8 cellular contexts compared by ENCODE assay signal in the genomic region with DNA sequence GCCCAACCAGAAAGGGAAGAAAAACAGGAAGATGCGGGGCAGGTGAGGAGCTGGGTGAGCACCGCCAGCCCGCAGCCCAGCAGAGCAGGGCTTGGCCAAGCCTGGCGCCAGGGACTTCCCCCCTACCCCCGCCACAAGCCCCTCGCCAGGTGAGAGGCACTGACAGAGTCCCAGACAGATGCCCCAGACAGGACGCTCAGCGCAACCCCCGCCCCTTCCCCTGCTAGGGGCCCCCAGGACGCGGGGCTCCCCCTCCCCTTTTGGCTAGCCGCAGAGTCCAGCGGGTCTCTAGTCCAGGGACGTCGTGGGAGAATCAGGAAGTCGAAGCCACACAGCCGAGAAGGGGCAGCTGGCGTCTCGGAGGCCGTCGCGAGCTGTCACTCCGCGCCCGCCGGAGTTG. TPM values are rescaled to one million over a fixed set of nuclear protein-coding genes. Genes with fewer than 3 reads are reported as not detected.
DNase-seq lines count a peak whose midpoint lies in the region; ATAC-seq, FAIRE-seq and TF ChIP-seq lines count a peak whose summit lies in the region.
"Not testable (repeated sequence)": the region's sequence is repeated elsewhere in the genome, so short reads cannot be mapped to it uniquely, and the experiment has no call there.

No MANE protein-coding gene starts in this region.

- H3K36me3 Mint-ChIP-seq in T-helper 2 cell treated with Interferon-gamma antibody and Interleukin-4, amounts not matched to agents 5 μg/mL and 100 μg/mL, for 36 hours (ENCODE audit: low read depth); activated naive CD4-positive, alpha-beta T cell treated with anti-CD3 and anti-CD28 coated beads for 36 hours (ENCODE audit: low read depth); immature natural killer cell; stimulated activated memory B cell treated with anti-CD40 and anti-IgM and Interleukin-4, amounts not matched to agents 10 μg/mL and 1 μg/mL and 100 μg/mL, for 72 hours: not testable (repeated sequence)

- H3K79me2 ChIP-seq in ACC112 (ENCODE audit: control insufficient read depth, insufficient read depth, low read length, unreplicated experiment); H1 (ENCODE audit: control insufficient read depth in 1 of 2, insufficient read depth in 2 of 2, low read length in 2 of 2); neural cell (replicated peaks; ENCODE audit: insufficient read depth, low read length): not testable (repeated sequence)

- not testable (repeated sequence) for H3K9me3 ChIP-seq in H1 (ENCODE audit: insufficient read depth in 2 of 2, low read depth in 1 of 2, low read length in 1 of 2); neural cell (ENCODE audit: low read length)

- H4K5ac ChIP-seq in H1 (ENCODE audit: insufficient read length, low read depth, low read length), result not testable (repeated sequence)

- H2BK5ac ChIP-seq in H1 (ENCODE audit: low read depth, low read length), result not testable (repeated sequence)

- H3K9ac ChIP-seq in H1 (replicated peaks in 1 of 4; ENCODE audit: extremely low read depth in 1 of 4, low read depth in 3 of 4, low read length in 3 of 4); neural cell (ENCODE audit: low read length): not testable (repeated sequence)

- not testable (repeated sequence) for H2AFZ ChIP-seq in ACC112 (ENCODE audit: low read length, unreplicated experiment); H1 (ENCODE audit: low read length); neural cell (ENCODE audit: low read depth, low read length)

- not testable (repeated sequence) for H3K79me1 ChIP-seq in H1 (ENCODE audit: low read depth, low read length)

- H4K8ac ChIP-seq in H1 (ENCODE audit: extremely low read depth, insufficient read depth, low read length), result not testable (repeated sequence)

- not testable (repeated sequence) for H3K9me2 ChIP-seq in neural cell (ENCODE audit: insufficient read depth, low read length)

- not testable (repeated sequence) for H3K4me1 ChIP-seq in ACC112 (ENCODE audit: control insufficient read depth, insufficient read depth, low read length, unreplicated experiment); H1 (replicated peaks in 1 of 4; ENCODE audit: control insufficient read depth in 3 of 4, insufficient read depth in 4 of 4, low read length in 3 of 4)

- peak overlapping the region; percentile 4 to 67; a peak in 3 of 4 replicates for H3K4me2 ChIP-seq in H1 (ENCODE audit: insufficient read depth in 1 of 2, low read depth in 2 of 2, low read length in 2 of 2)
- not testable (repeated sequence) for H3K4me2 ChIP-seq in neural cell (ENCODE audit: low read length)

- H3K4me1 Mint-ChIP-seq in T-helper 2 cell treated with Interferon-gamma antibody and Interleukin-4, amounts not matched to agents 5 μg/mL and 100 μg/mL, for 36 hours (ENCODE audit: low read depth); activated naive CD4-positive, alpha-beta T cell treated with anti-CD3 and anti-CD28 coated beads for 36 hours (ENCODE audit: low read depth): not testable (repeated sequence)
- H3K4me1 Mint-ChIP-seq in immature natural killer cell, result peaks cover 0 to 10% of the 10 kb centered on the region in 2 donors
- peaks cover 23% of the 10 kb centered on the region for H3K4me1 Mint-ChIP-seq in stimulated activated memory B cell treated with anti-CD40 and anti-IgM and Interleukin-4, amounts not matched to agents 10 μg/mL and 1 μg/mL and 100 μg/mL, for 72 hours

- DNase-seq in HL-60 (ENCODE audit: low read depth in 1 of 2, low spot score in 1 of 2); T-helper 2 cell treated with Interferon-gamma antibody and Interleukin-4, amounts not matched to agents 5 μg/mL and 100 μg/mL, for 36 hours (ENCODE audit: low spot score); activated naive CD4-positive, alpha-beta T cell treated with anti-CD3 and anti-CD28 coated beads for 36 hours: not testable (repeated sequence)
- DNase-seq in H1 (ENCODE audit: low read depth in 1 of 2, low spot score in 2 of 2), result peak in 1 of 2 experiments; percentile 69
- DNase-seq in immature natural killer cell, result peak in 1 of 3 donors; percentile 22

- H3K4me3 ChIP-seq in ACC112 (ENCODE audit: low read depth, low read length), result peak overlapping the region; percentile 75; the same call in 1 of the 2 replicates
- H3K4me3 ChIP-seq in HL-60 (replicated peaks; ENCODE audit: insufficient read depth, low read length), result peak overlapping the region; percentile 32; the same call in 1 of the 2 replicates
- H3K4me3 ChIP-seq in H1 (ENCODE audit: extremely low read depth in 1 of 4, insufficient read depth in 2 of 4, low read depth in 3 of 4, low read length in 4 of 4), result peak overlapping the region; percentile 17 to 69 (median 22); a peak in 6 of 8 replicates
- peak overlapping the region; percentile 64 for H3K4me3 ChIP-seq in neural cell (ENCODE audit: low read length)

- not testable (repeated sequence) for H4K91ac ChIP-seq in H1 (replicated peaks; ENCODE audit: insufficient read length, low read length)

- 6% methylated on average over 12 of the region's 26 CpGs; no CpG with 5 or more reads in 1 of the 2 experiments for WGBS in H1 (ENCODE audit: extremely low coverage in 1 of 2, insufficient coverage in 1 of 2, insufficient read length in 1 of 2, insufficient replicate concordance in 2 of 2, low coverage in 1 of 2, low lambda C conversion rate in 2 of 2, missing lambda C conversion rate in 1 of 2), 2 experiments

- not testable (repeated sequence) for H3K36me3 ChIP-seq in ACC112 (ENCODE audit: insufficient read depth, low read length); H1 (ENCODE audit: control insufficient read depth in 2 of 4, insufficient read depth in 4 of 4, low read length in 3 of 4); neural cell (ENCODE audit: insufficient read depth, low read length)

- H3K23me2 ChIP-seq in H1 (ENCODE audit: low read depth, low read length), result not testable (repeated sequence)

- POLR2A ChIA-PET in H1 (lab: Charles Lee; ENCODE audit: partially characterized antibody), result not testable (repeated sequence)

- ATAC-seq in stimulated activated memory B cell treated with anti-CD40 and anti-IgM and Interleukin-4, amounts not matched to agents 10 μg/mL and 1 μg/mL and 100 μg/mL, for 72 hours, result not testable (repeated sequence)

- H3K56ac ChIP-seq in H1 (replicated peaks; ENCODE audit: insufficient read length, low read depth, low read length), result not testable (repeated sequence)

- not testable (repeated sequence) for H3K4ac ChIP-seq in H1 (replicated peaks; ENCODE audit: insufficient read length, low read depth, low read length)

- H4K20me1 ChIP-seq in H1 (replicated peaks in 1 of 2; ENCODE audit: control insufficient read depth in 1 of 2, insufficient read depth in 2 of 2, low read length in 2 of 2); neural cell (ENCODE audit: insufficient read depth): not testable (repeated sequence)

- TF ChIP-seq EP300 in H1 (IDR thresholded peaks at IDR 0.05; ENCODE audit: borderline replicate concordance in 1 of 2, low read depth in 2 of 2, low read length in 2 of 2); neural cell (conservative IDR thresholded peaks at IDR 0.05; ENCODE audit: poor library complexity, severe bottlenecking): not testable (repeated sequence)

- not testable (repeated sequence) for H2AK5ac ChIP-seq in H1 (ENCODE audit: low read depth, low read length)

- H3K23ac ChIP-seq in H1 (ENCODE audit: insufficient read length), result not testable (repeated sequence)

- H3K27me3 Mint-ChIP-seq in T-helper 2 cell treated with Interferon-gamma antibody and Interleukin-4, amounts not matched to agents 5 μg/mL and 100 μg/mL, for 36 hours (ENCODE audit: low read depth), result peaks cover 49% of the 10 kb centered on the region
- H3K27me3 Mint-ChIP-seq in activated naive CD4-positive, alpha-beta T cell treated with anti-CD3 and anti-CD28 coated beads for 36 hours (ENCODE audit: low read depth), result peaks cover 20% of the 10 kb centered on the region
- H3K27me3 Mint-ChIP-seq in immature natural killer cell (ENCODE audit: low read depth in 3 of 3), result peaks cover 6 to 11% (median 10%) of the 10 kb centered on the region in 3 donors
- H3K27me3 Mint-ChIP-seq in stimulated activated memory B cell treated with anti-CD40 and anti-IgM and Interleukin-4, amounts not matched to agents 10 μg/mL and 1 μg/mL and 100 μg/mL, for 72 hours, result peaks cover 81% of the 10 kb centered on the region

- H2BK120ac ChIP-seq in H1 (replicated peaks; ENCODE audit: low read depth, low read length), result not testable (repeated sequence)

- intact Hi-C loops in activated naive CD4-positive, alpha-beta T cell treated with anti-CD3 and anti-CD28 coated beads for 36 hours (cut with micrococcal nuclease), result loop anchor here (5.0 kb wide), 1 partner anchor 108 kb away; no protein-coding TSS in a partner anchor

- not testable (repeated sequence) for TF ChIP-seq CTCF in HL-60 (IDR thresholded peaks at IDR 0.05; ENCODE audit: insufficient read depth, low read length); H1 (IDR thresholded peaks at IDR 0.05; ENCODE audit: control extremely low read depth in 1 of 3, insufficient read depth in 1 of 3, low read depth in 1 of 3, low read length in 3 of 3); neural cell (IDR thresholded peaks at IDR 0.05; ENCODE audit: poor library complexity, severe bottlenecking)

- H3K27ac ChIP-seq in ACC112 (ENCODE audit: low read depth, low read length); HL-60 (replicated peaks); H1 (ENCODE audit: low read depth, low read length); neural cell (ENCODE audit: low read length): not testable (repeated sequence)

- H3K18ac ChIP-seq in H1 (ENCODE audit: extremely low read depth, low read length), result not testable (repeated sequence)

- TF ChIP-seq POLR2A in H1 (IDR thresholded peaks at IDR 0.05; ENCODE audit: control extremely low read depth in 1 of 2, low read depth in 2 of 2, low read length in 2 of 2), result not testable (repeated sequence)

- TF ChIP-seq RAD21 in H1 (IDR thresholded peaks at IDR 0.05 in 1 of 2, conservative IDR thresholded peaks at IDR 0.05 in 1 of 2; ENCODE audit: low read depth in 2 of 2, low read length in 2 of 2); neural cell (conservative IDR thresholded peaks at IDR 0.05): not testable (repeated sequence)

- H3K4me3 Mint-ChIP-seq in T-helper 2 cell treated with Interferon-gamma antibody and Interleukin-4, amounts not matched to agents 5 μg/mL and 100 μg/mL, for 36 hours, result peak overlapping the region; percentile 52
- H3K4me3 Mint-ChIP-seq in activated naive CD4-positive, alpha-beta T cell treated with anti-CD3 and anti-CD28 coated beads for 36 hours, result peak overlapping the region; percentile 83
- H3K4me3 Mint-ChIP-seq in immature natural killer cell, result peak overlapping the region; percentile 71 to 87 (median 77)
- H3K4me3 Mint-ChIP-seq in stimulated activated memory B cell treated with anti-CD40 and anti-IgM and Interleukin-4, amounts not matched to agents 10 μg/mL and 1 μg/mL and 100 μg/mL, for 72 hours, result peak overlapping the region; percentile 70

- not testable (repeated sequence) for H2BK15ac ChIP-seq in H1 (ENCODE audit: low read length)

- CTCF ChIA-PET in activated naive CD4-positive, alpha-beta T cell treated with anti-CD3 and anti-CD28 coated beads for 36 hours (lab: Charles Lee), result interaction anchor here (0.6 to 2.4 kb wide), 8 partner anchors 12 to 208 kb away, joined by 3 to 8 read pairs (median 4); no protein-coding TSS in a partner anchor
- CTCF ChIA-PET in H1 (lab: Charles Lee; ENCODE audit: partially characterized antibody), result interaction anchor here (1.1 to 2.3 kb wide), 8 partner anchors 12 to 149 kb away, joined by 3 to 14 read pairs (median 6); no protein-coding TSS in a partner anchor

- H3K27ac Mint-ChIP-seq in T-helper 2 cell treated with Interferon-gamma antibody and Interleukin-4, amounts not matched to agents 5 μg/mL and 100 μg/mL, for 36 hours; activated naive CD4-positive, alpha-beta T cell treated with anti-CD3 and anti-CD28 coated beads for 36 hours: not testable (repeated sequence)
- H3K27ac Mint-ChIP-seq in immature natural killer cell, result peak overlapping the region in 3 of 6 donors; percentile 40 to 71 (median 53)
- H3K27ac Mint-ChIP-seq in stimulated activated memory B cell treated with anti-CD40 and anti-IgM and Interleukin-4, amounts not matched to agents 10 μg/mL and 1 μg/mL and 100 μg/mL, for 72 hours, result peak overlapping the region; percentile 64

- not testable (repeated sequence) for H2BK20ac ChIP-seq in H1 (ENCODE audit: low read length)

- H2BK12ac ChIP-seq in H1 (ENCODE audit: low read depth, low read length), result not testable (repeated sequence)

- not testable (repeated sequence) for H3F3A ChIP-seq in neural cell (ENCODE audit: insufficient read depth, low read length, poor library complexity, severe bottlenecking)

- not testable (repeated sequence) for H3K27me3 ChIP-seq in ACC112 (ENCODE audit: insufficient read depth, low read length); neural cell (ENCODE audit: insufficient read depth, low read depth, low read length)
- peaks cover 16% of the 10 kb centered on the region for H3K27me3 ChIP-seq in HL-60 (ENCODE audit: insufficient read depth, poor library complexity, severe bottlenecking)
- peaks cover 0 to 11% (median 4%) of the 10 kb centered on the region in 4 experiments; a peak in 4 of 7 replicates for H3K27me3 ChIP-seq in H1 (replicated peaks in 1 of 4; ENCODE audit: control insufficient read depth in 3 of 4, extremely low read depth in 1 of 4, insufficient read depth in 3 of 4, low read length in 3 of 4)

- FAIRE-seq in H1 (lab: Jason Lieb, UNC), result not testable (repeated sequence)

- not testable (repeated sequence) for H3K9me3 Mint-ChIP-seq in T-helper 2 cell treated with Interferon-gamma antibody and Interleukin-4, amounts not matched to agents 5 μg/mL and 100 μg/mL, for 36 hours; activated naive CD4-positive, alpha-beta T cell treated with anti-CD3 and anti-CD28 coated beads for 36 hours; immature natural killer cell; stimulated activated memory B cell treated with anti-CD40 and anti-IgM and Interleukin-4, amounts not matched to agents 10 μg/mL and 1 μg/mL and 100 μg/mL, for 72 hours

- not testable (repeated sequence) for H3K14ac ChIP-seq in H1 (ENCODE audit: insufficient read length)

RNA-seq across cellular contexts. Expression of a gene that starts 48.9 kb away (rescaled TPM):
- total RNA-seq in activated naive CD4-positive, alpha-beta T cell treated with anti-CD3 and anti-CD28 coated beads for 36 hours, result 10 to 100 TPM; 18.4 to 19.0 TPM
- total RNA-seq in H1 (2021; fragmentation: NEBNext Ultra II Directional; extraction: Animal tissue kit (Norgen Biotek cat#: 25700)), result 18.9 and 19.2 TPM in 2 replicates
- polyA plus RNA-seq in H1 (2011; rRNA removed) (34.3 and 40.8 TPM in 2 replicates), immature natural killer cell (10 to 100 TPM; 29.7 to 42.7 (median 38.6) TPM), neural cell (0.19 and 0.30 TPM in 2 replicates)
- 24.6 TPM for polyA plus RNA-seq in H1 (2011; cell fraction: cytosol; rRNA removed)
- 53.5 TPM for polyA plus RNA-seq in H1 (2011; cell fraction: nucleus; rRNA removed)
- 8.7 to 20.4 TPM (median 17.7 TPM) in 4 replicates for polyA plus RNA-seq in H1 (2012, experiment 1 of 2)
- 16.4 TPM for polyA plus RNA-seq in H1 (2012, experiment 2 of 2)
- 22.0 TPM for polyA plus RNA-seq in H1 (2013, experiment 1 of 2)
- polyA plus RNA-seq in H1 (2013, experiment 2 of 2), result 22.4 TPM
- 20.6 and 26.5 TPM in 2 replicates for polyA minus RNA-seq in H1 (2011; rRNA and poly(A)+ RNA removed)
- polyA minus RNA-seq in H1 (2011; cell fraction: cytosol; rRNA and poly(A)+ RNA removed), result 14.0 TPM
- polyA minus RNA-seq in H1 (2011; cell fraction: nucleus; rRNA and poly(A)+ RNA removed), result 24.7 TPM
- not detected in 2 replicates for polyA minus RNA-seq in neural cell

RNA-seq across cellular contexts. Expression of a gene that starts 55.2 kb away (rescaled TPM):
- not detected for total RNA-seq in activated naive CD4-positive, alpha-beta T cell treated with anti-CD3 and anti-CD28 coated beads for 36 hours
- total RNA-seq in H1 (2021; fragmentation: NEBNext Ultra II Directional; extraction: Animal tissue kit (Norgen Biotek cat#: 25700)), result 0.27 and 0.32 TPM in 2 replicates
- 0.47 TPM in 2 replicates for polyA plus RNA-seq in H1 (2011; rRNA removed)
- polyA plus RNA-seq in H1 (2011; cell fraction: cytosol; rRNA removed), result 0.50 TPM
- 0.53 TPM for polyA plus RNA-seq in H1 (2011; cell fraction: nucleus; rRNA removed)
- 0.62 to 1.1 TPM (median 0.75 TPM) in 4 replicates for polyA plus RNA-seq in H1 (2012, experiment 1 of 2)
- polyA plus RNA-seq in H1 (2012, experiment 2 of 2), result 0.26 TPM
- polyA plus RNA-seq in H1 (2013, experiment 1 of 2), result 0.18 TPM
- 0.26 TPM for polyA plus RNA-seq in H1 (2013, experiment 2 of 2)
- 0.16 and 0.34 TPM in 2 replicates for polyA minus RNA-seq in H1 (2011; rRNA and poly(A)+ RNA removed)
- polyA minus RNA-seq in H1 (2011; cell fraction: cytosol; rRNA and poly(A)+ RNA removed), result 0.88 TPM
- polyA minus RNA-seq in H1 (2011; cell fraction: nucleus; rRNA and poly(A)+ RNA removed), result 0.50 TPM
- 1 to 10 TPM in 2 of 3 donors, not detected in 1; 3.4 to 3.8 TPM for polyA plus RNA-seq in immature natural killer cell
- not detected in 2 replicates for polyA plus RNA-seq in neural cell
- polyA minus RNA-seq in neural cell, result not detected in 2 replicates

Comparison
In these comparisons a context has a peak if more than half of its experiments do, and no peak if none do; other contexts are left out.
1. H3K4me3 ChIP-seq: peak in every context shown above with its lines; median percentile 75 in ACC112; 64 in neural cell; 32 in HL-60; 22 in H1.